ENCODE assay signal across 8 cellular contexts in genomic region chr7:140062528-140063299, GRCh38. TPM values are rescaled to one million over a fixed set of nuclear protein-coding genes. Genes with fewer than 3 reads are reported as not detected.
DNase-seq lines count a peak whose midpoint lies in the region; ATAC-seq and TF ChIP-seq lines count a peak whose summit lies in the region.

Gene PARP12 (minus strand): TSS chr7:140062951. CDS start chr7:140062847, 104 bp downstream.

- H3K27me3 ChIP-seq in DOHH2 (ENCODE audit: control insufficient read depth, low read length) (peaks cover 13% of the 10 kb centered on the region), Karpas-422 (ENCODE audit: low read length) (peaks cover 5% of the 10 kb centered on the region; the same call in 1 of the 2 replicates), SK-N-SH (ENCODE audit: insufficient read depth) (no peaks in the 10 kb centered on the region), ovary (no peaks in the 10 kb centered on the region), thyroid gland (no peaks in the 10 kb centered on the region)

- WGBS in SK-N-SH (ENCODE audit: low lambda C conversion rate): 17% methylated on average over 58 of the region's 106 CpGs
- 0 to 1% (median 0%) methylated on average over 59 to 106 of the region's 106 CpGs for WGBS in ovary, 3 donors
- 1 to 8% methylated on average over 5 to 15 of the region's 106 CpGs for WGBS in thyroid gland, 2 donors

- POLR2A ChIA-PET in SK-N-SH (lab: Yijun Ruan, JAX): interaction anchor here (0.5 to 1.2 kb wide), 2 partner anchors 14 to 18 kb away, joined by 4 read pairs; no protein-coding TSS in a partner anchor

- TF ChIP-seq RAD21 in SK-N-SH (IDR thresholded peaks at IDR 0.05; ENCODE audit: low read length): no peak

- peak; percentile 20 for TF ChIP-seq CTCF in DOHH2 (IDR thresholded peaks at IDR 0.05; ENCODE audit: low read depth, low read length, poor library complexity, severe bottlenecking)
- TF ChIP-seq CTCF in SK-N-SH (IDR thresholded peaks at IDR 0.05): no peak
- no peak for TF ChIP-seq CTCF in glutamatergic neuron (IDR thresholded peaks at IDR 0.05; ENCODE audit: partially characterized antibody, unreplicated experiment)
- TF ChIP-seq CTCF in ovary (IDR thresholded peaks at IDR 0.05): no peak
- TF ChIP-seq CTCF in thyroid gland (IDR thresholded peaks at IDR 0.05): peak in 1 of 6 experiments; percentile 6

- H3K27me3 Mint-ChIP-seq in glutamatergic neuron (ENCODE audit: unreplicated experiment): peaks cover 9% of the 10 kb centered on the region

- DNase-seq in Karpas-422: peak; percentile 94
- peak; percentile 93 for DNase-seq in SK-N-SH
- DNase-seq in activated naive CD4-positive, alpha-beta T cell treated with anti-CD3 and anti-CD28 coated beads, Interleukin-2, amount 50 U/mL, for 16 hours: peak; percentile 81
- peak; percentile 51 for DNase-seq in glutamatergic neuron
- DNase-seq in ovary: peak; percentile 84 to 92 (median 89)
- DNase-seq in thyroid gland: peak; percentile 91

- H3K4me1 ChIP-seq in DOHH2 (ENCODE audit: control insufficient read depth, low read length): peaks cover 13% of the 10 kb centered on the region
- peaks cover 21% of the 10 kb centered on the region for H3K4me1 ChIP-seq in Karpas-422 (ENCODE audit: low read length)
- H3K4me1 ChIP-seq in SK-N-SH (ENCODE audit: control insufficient read depth in 1 of 2, insufficient read depth in 2 of 2, low read depth in 1 of 2, low read length in 1 of 2): peaks cover 18 to 34% of the 10 kb centered on the region in 2 experiments
- H3K4me1 ChIP-seq in ovary (ENCODE audit: insufficient read depth): peaks cover 16% of the 10 kb centered on the region
- peaks cover 18 to 19% of the 10 kb centered on the region in 2 donors for H3K4me1 ChIP-seq in thyroid gland

- intact Hi-C loops in ovary (cut with DNase I): no loop called here
- intact Hi-C loops in thyroid gland (cut with DNase I): no loop called here

- H3K4me2 ChIP-seq in DOHH2 (ENCODE audit: low read length) (peak within 1 kb of the TSS; percentile 96), Karpas-422 (ENCODE audit: low read depth, low read length, poor library complexity, severe bottlenecking) (peak within 1 kb of the TSS; percentile 88), SK-N-SH (peak within 1 kb of the TSS; percentile 76)

- TF ChIP-seq POLR2A in ovary (IDR thresholded peaks at IDR 0.05): no peak
- peak in 1 of 2 donors; percentile 58 for TF ChIP-seq POLR2A in thyroid gland (IDR thresholded peaks at IDR 0.05)

- H3K9me3 ChIP-seq in DOHH2 (ENCODE audit: control insufficient read depth, insufficient read depth, low read length) (peaks cover 22% of the 10 kb centered on the region), Karpas-422 (ENCODE audit: low read length) (peaks cover 14% of the 10 kb centered on the region), SK-N-SH (peaks cover 16% of the 10 kb centered on the region), ovary (no peaks in the 10 kb centered on the region), thyroid gland (no peaks in the 10 kb centered on the region)

- H3K9me2 ChIP-seq in DOHH2 (replicated peaks; ENCODE audit: control insufficient read depth, low read length): no peaks in the 10 kb centered on the region
- H3K9me2 ChIP-seq in Karpas-422 (replicated peaks; ENCODE audit: insufficient read depth, low read length): no peaks in the 10 kb centered on the region
- no peaks in the 10 kb centered on the region for H3K9me2 ChIP-seq in SK-N-SH

- H3F3A ChIP-seq in DOHH2 (ENCODE audit: control insufficient read depth, insufficient read depth) (no peaks in the 10 kb centered on the region), SK-N-SH (replicated peaks; ENCODE audit: insufficient read depth) (peaks cover 20% of the 10 kb centered on the region)

- H4K20me1 ChIP-seq in DOHH2 (ENCODE audit: control insufficient read depth, insufficient read depth, low read depth, low read length) (no peaks in the 10 kb centered on the region), Karpas-422 (ENCODE audit: insufficient read depth, low read depth, low read length) (no peaks in the 10 kb centered on the region; the same call in 1 of the 2 replicates), SK-N-SH (ENCODE audit: insufficient read depth) (no peaks in the 10 kb centered on the region)

- no peaks in the 10 kb centered on the region for H3K4me1 Mint-ChIP-seq in glutamatergic neuron (ENCODE audit: low read depth, unreplicated experiment)

- H3K4me3 Mint-ChIP-seq in glutamatergic neuron (ENCODE audit: unreplicated experiment): peak within 1 kb of the TSS; percentile 58

- TF ChIP-seq EP300 in SK-N-SH (IDR thresholded peaks at IDR 0.05; ENCODE audit: borderline replicate concordance in 1 of 2, low read depth in 1 of 2, low read length in 1 of 2): no peak
- TF ChIP-seq EP300 in ovary (IDR thresholded peaks at IDR 0.05): no peak

- CTCF ChIA-PET in SK-N-SH (lab: Yijun Ruan, JAX): interaction anchor here (0.9 to 1.7 kb wide), 3 partner anchors 14 to 94 kb away, joined by 3 to 4 read pairs (median 4); no protein-coding TSS in a partner anchor

- ATAC-seq in GM21786 (IDR thresholded peaks at IDR 0.05; ENCODE audit: unreplicated experiment): peak; percentile 83

- H3K36me3 Mint-ChIP-seq in glutamatergic neuron (ENCODE audit: unreplicated experiment): peaks cover 20% of the 10 kb centered on the region

- H3K9me3 Mint-ChIP-seq in glutamatergic neuron (ENCODE audit: unreplicated experiment): peaks cover 2% of the 10 kb centered on the region

- H3K9ac ChIP-seq in Karpas-422 (ENCODE audit: low read length): peak within 1 kb of the TSS; percentile 75
- H3K9ac ChIP-seq in SK-N-SH: peak within 1 kb of the TSS; percentile 67

- H3K36me3 ChIP-seq in DOHH2 (ENCODE audit: control insufficient read depth, low read length): no peaks in the 10 kb centered on the region
- H3K36me3 ChIP-seq in Karpas-422 (ENCODE audit: insufficient read depth, low read length): no peaks in the 10 kb centered on the region
- H3K36me3 ChIP-seq in SK-N-SH (replicated peaks in 1 of 2; ENCODE audit: control insufficient read depth in 1 of 2, insufficient read depth in 2 of 2, low read length in 1 of 2): no peaks in the 10 kb centered on the region
- no peaks in the 10 kb centered on the region for H3K36me3 ChIP-seq in ovary
- H3K36me3 ChIP-seq in thyroid gland: no peaks in the 10 kb centered on the region

- H3K27ac ChIP-seq in DOHH2 (ENCODE audit: low read depth, low read length): no peak within 1 kb of the TSS
- no peak within 1 kb of the TSS for H3K27ac ChIP-seq in Karpas-422 (ENCODE audit: low read length)
- H3K27ac ChIP-seq in SK-N-SH (ENCODE audit: low read depth in 2 of 2, low read length in 1 of 2): peak within 1 kb of the TSS; percentile 9 to 45; a peak in 3 of 4 replicates
- H3K27ac ChIP-seq in ovary: peak within 1 kb of the TSS; percentile 91 to 93
- peak within 1 kb of the TSS; percentile 79 to 92 (median 91) for H3K27ac ChIP-seq in thyroid gland

- H3K4me3 ChIP-seq in DOHH2 (ENCODE audit: low read length) (peak within 1 kb of the TSS; percentile 82), Karpas-422 (ENCODE audit: low read length) (peak within 1 kb of the TSS; percentile 92), SK-N-SH (ENCODE audit: low read depth in 2 of 2, low read length in 1 of 2) (peak within 1 kb of the TSS; percentile 56 to 70), ovary (peak within 1 kb of the TSS; percentile 81), thyroid gland (replicated peaks in 1 of 3) (peak within 1 kb of the TSS; percentile 62 to 79 (median 70))

- H3K27ac Mint-ChIP-seq in glutamatergic neuron (ENCODE audit: unreplicated experiment): no peak within 1 kb of the TSS

- H2AFZ ChIP-seq in Karpas-422 (ENCODE audit: low read length) (peak within 1 kb of the TSS; percentile 99), SK-N-SH (ENCODE audit: low read depth) (peak within 1 kb of the TSS; percentile 95)

- no peaks in the 10 kb centered on the region for H3K79me2 ChIP-seq in DOHH2 (ENCODE audit: control insufficient read depth, low read length)
- H3K79me2 ChIP-seq in Karpas-422 (ENCODE audit: low read length): peaks cover 30% of the 10 kb centered on the region
- 0 out of 2 replicates have a peak, but pooled peaks cover 5% of the 10 kb centered on the region for H3K79me2 ChIP-seq in SK-N-SH (ENCODE audit: insufficient read depth)

TF ChIP-seq in SK-N-SH, 30 proteins besides CTCF, POLR2A, EP300 and RAD21 (continues in another document):
- TF ChIP-seq USF2 (IDR thresholded peaks at IDR 0.05; ENCODE audit: borderline replicate concordance, low read depth, low read length): no peak
- no peak for TF ChIP-seq SMC3 (IDR thresholded peaks at IDR 0.05; ENCODE audit: low read depth, low read length)
- no peak for TF ChIP-seq NFIC (IDR thresholded peaks at IDR 0.05; ENCODE audit: borderline replicate concordance)
- peak; percentile 56; the same call in 1 of the 2 replicates for TF ChIP-seq TAF1 (IDR thresholded peaks at IDR 0.05; ENCODE audit: borderline replicate concordance, low read depth, low read length)
- TF ChIP-seq CHD2 (IDR thresholded peaks at IDR 0.05; ENCODE audit: low read length, partially characterized antibody): no peak
- no peak for TF ChIP-seq NRF1 (IDR thresholded peaks at IDR 0.05; ENCODE audit: low read depth, low read length)
- TF ChIP-seq EZH2phosphoT487 (IDR thresholded peaks at IDR 0.05; ENCODE audit: borderline replicate concordance, low read depth): no peak
- 0 out of 2 replicates have a peak, but pooled peaks have one; percentile 19 for TF ChIP-seq YY1 (IDR thresholded peaks at IDR 0.05; ENCODE audit: low read depth)

RNA-seq across cellular contexts. Expression of gene PARP12, which starts in this region (rescaled TPM):
- total RNA-seq in Karpas-422 (2014; rRNA removed; shearing (Covaris generic); ENCODE audit: low replicate concordance): 24.4 and 31.0 TPM in 2 replicates
- polyA plus RNA-seq in SK-N-SH (2012; rRNA removed) (16.0 and 17.7 TPM in 2 replicates), ovary (10 to 100 TPM; 15.7 to 23.2 TPM)
- 8.8 and 10.9 TPM in 2 replicates for polyA plus RNA-seq in SK-N-SH (2012; cell fraction: cytosol; rRNA removed)
- polyA plus RNA-seq in SK-N-SH (2012; cell fraction: nucleus; rRNA removed): 44.1 and 46.8 TPM in 2 replicates
- total RNA-seq in glutamatergic neuron (ENCODE audit: unreplicated experiment) (0.15 TPM), ovary (10 to 100 TPM; 19.4 to 43.5 (median 23.4) TPM), thyroid gland (10 to 100 TPM; 37.4 to 46.9 (median 38.9) TPM)

Comparison
In these comparisons a context has a peak if more than half of its experiments do, and no peak if none do; other contexts are left out.
1. RNA of gene PARP12 (total RNA-seq): 37.4 to 46.9 TPM in thyroid gland, 24.4 to 31.0 TPM in Karpas-422 and 19.4 to 43.5 TPM in ovary; 0.15 TPM in glutamatergic neuron (single experiment); every median in the first group is over 10 times any median in the second.
2. Peak in DNase-seq in glutamatergic neuron; RNA of the gene not detected or under 1 TPM.
3. H3K27ac ChIP-seq: peak in SK-N-SH (2 of 2), ovary (2 of 2) and thyroid gland (3 of 3); none in DOHH2 (single experiment) and Karpas-422 (single experiment).
4. Peak in every context shown above with its lines, with median percentiles within 50 percentile points of each other: H3K4me2 ChIP-seq, H3K4me3 ChIP-seq and DNase-seq.